ENCODE assay signal across 11 cellular contexts in genomic region chr19:48553676-48554384, GRCh38. TPM values are rescaled to one million over a fixed set of nuclear protein-coding genes. Genes with fewer than 3 reads are reported as not detected.
DNase-seq lines count a peak whose midpoint lies in the region; ATAC-seq and TF ChIP-seq lines count a peak whose summit lies in the region.
"Had no signal": no experiment of that assay in that cellular context is flagged by ENCODE, and none has a peak within 500 bp of the region (broad histone marks: within the 10 kb centered on the region; RNA-seq: fewer than 3 reads in every experiment).

No MANE protein-coding gene starts in this region.

- peaks cover 0 to 20% (median 8%) of the 10 kb centered on the region in 4 donors for H3K4me1 ChIP-seq in upper lobe of left lung

- DNase-seq in NCI-H82 (lab: John Stamatoyannopoulos, UW) (peak; percentile 59), NCI-H82 treated with DMSO at 0.1 percent for 48 hours (lab: John Stamatoyannopoulos, UW; ENCODE audit: unreplicated experiment) (no peak), T1000 (lab: John Stamatoyannopoulos, UW) (peak; percentile 89), iPS-NIHi7 (ENCODE audit: extremely low spot score) (peak; percentile 48), upper lobe of left lung (peak in 1 of 2 donors; percentile 61)
- DNase-seq in stimulated activated effector memory CD8-positive, alpha-beta T cell treated with anti-CD3 and anti-CD28 coated beads, Interleukin-12 subunit alpha, Interleukin-12 subunit beta, amount 100 ng/mL, for 72 hours (ENCODE audit: low spot score in 2 of 2), result no peak
- DNase-seq in stimulated activated CD4-positive, alpha-beta T cell treated with anti-CD3 and anti-CD28 coated beads, Interleukin-15, amount 100 ng/mL, for 24 hours, result no peak
- DNase-seq: effector memory CD4-positive, alpha-beta T cell; NCI-H1048 had no signal

- H3K9me3 Mint-ChIP-seq in stimulated activated effector memory CD8-positive, alpha-beta T cell treated with anti-CD3 and anti-CD28 coated beads, Interleukin-12 subunit alpha, Interleukin-12 subunit beta, amount 100 ng/mL, for 72 hours, result no peaks in the 10 kb centered on the region

- TF ChIP-seq CTCF in upper lobe of left lung (IDR thresholded peaks at IDR 0.05), result no peak

- H3K4me1 Mint-ChIP-seq in stimulated activated effector memory CD8-positive, alpha-beta T cell treated with anti-CD3 and anti-CD28 coated beads, Interleukin-12 subunit alpha, Interleukin-12 subunit beta, amount 100 ng/mL, for 72 hours, result no peaks in the 10 kb centered on the region

- H3K9me3 ChIP-seq in upper lobe of left lung, result no peaks in the 10 kb centered on the region

- 24 to 25% methylated on average over 8 to 13 of the region's 18 CpGs for WGBS in upper lobe of left lung, 2 donors

- no peak overlapping the region for H3K4me3 Mint-ChIP-seq in stimulated activated effector memory CD8-positive, alpha-beta T cell treated with anti-CD3 and anti-CD28 coated beads, Interleukin-12 subunit alpha, Interleukin-12 subunit beta, amount 100 ng/mL, for 72 hours

- no peak overlapping the region for H3K27ac Mint-ChIP-seq in stimulated activated effector memory CD8-positive, alpha-beta T cell treated with anti-CD3 and anti-CD28 coated beads, Interleukin-12 subunit alpha, Interleukin-12 subunit beta, amount 100 ng/mL, for 72 hours

- peaks cover 6% of the 10 kb centered on the region for H3K36me3 Mint-ChIP-seq in stimulated activated effector memory CD8-positive, alpha-beta T cell treated with anti-CD3 and anti-CD28 coated beads, Interleukin-12 subunit alpha, Interleukin-12 subunit beta, amount 100 ng/mL, for 72 hours

- peak overlapping the region in 3 of 4 donors; percentile 5 to 52 (median 30) for H3K27ac ChIP-seq in upper lobe of left lung

- no peak for TF ChIP-seq EP300 in upper lobe of left lung (IDR thresholded peaks at IDR 0.05)

- TF ChIP-seq POLR2A in upper lobe of left lung (IDR thresholded peaks at IDR 0.05), result no peak

- no peaks in the 10 kb centered on the region for H3K36me3 ChIP-seq in upper lobe of left lung

- H3K27me3 ChIP-seq in upper lobe of left lung, result no peaks in the 10 kb centered on the region

- ATAC-seq in upper lobe of left lung (ENCODE audit: low FRiP score in 2 of 2) (peak; percentile 49 to 67), HG02678 (IDR thresholded peaks at IDR 0.05; ENCODE audit: unreplicated experiment) (no peak)
- ATAC-seq in stimulated activated effector memory CD8-positive, alpha-beta T cell treated with anti-CD3 and anti-CD28 coated beads, Interleukin-12 subunit alpha, Interleukin-12 subunit beta, amount 100 ng/mL, for 72 hours, result no peak

- H3K4me3 ChIP-seq in upper lobe of left lung, result no peak overlapping the region

RNA-seq across cellular contexts. Expression of gene SULT2B1, which starts 1.9 kb away (rescaled TPM):
- 10 to 100 TPM; 10.5 to 19.6 (median 15.2) TPM for total RNA-seq in upper lobe of left lung

RNA-seq across cellular contexts. Expression of gene LMTK3, which starts 42.2 kb away (rescaled TPM):
- 10 to 100 TPM in 4 of 6 donors, 1 to 10 TPM in 2; 4.9 to 45.1 (median 13.1) TPM for total RNA-seq in upper lobe of left lung

RNA-seq across cellular contexts. Expression of gene SPACA4, which starts 52.7 kb away (rescaled TPM):
- total RNA-seq in upper lobe of left lung, result under 1 TPM in 1 of 6 donors, not detected in 5; 0.27 TPM
- total RNA-seq: posterior vena cava had no signal

Comparison
In these comparisons a context has a peak if more than half of its experiments do, and no peak if none do; other contexts are left out.
1. DNase-seq: peak in NCI-H82 (single experiment), T1000 (single experiment) and iPS-NIHi7 (single experiment); none in NCI-H82 treated with DMSO at 0.1 percent for 48 hours (single experiment), stimulated activated effector memory CD8-positive, alpha-beta T cell treated with anti-CD3 and anti-CD28 coated beads, Interleukin-12 subunit alpha, Interleukin-12 subunit beta, amount 100 ng/mL, for 72 hours (0 of 2) and stimulated activated CD4-positive, alpha-beta T cell treated with anti-CD3 and anti-CD28 coated beads, Interleukin-15, amount 100 ng/mL, for 24 hours (single experiment).
2. ATAC-seq: peak in upper lobe of left lung (2 of 2); none in HG02678 (single experiment) and stimulated activated effector memory CD8-positive, alpha-beta T cell treated with anti-CD3 and anti-CD28 coated beads, Interleukin-12 subunit alpha, Interleukin-12 subunit beta, amount 100 ng/mL, for 72 hours (single experiment).